9 cellular contexts compared by ENCODE assay signal in genomic region chrX:153494541-153495361, GRCh38. TPM values are rescaled to one million over a fixed set of nuclear protein-coding genes. Genes with fewer than 3 reads are reported as not detected.
DNase-seq lines count a peak whose midpoint lies in the region; ATAC-seq and TF ChIP-seq lines count a peak whose summit lies in the region.
"Had no signal": no experiment of that assay in that cellular context is flagged by ENCODE, and none has a peak within 500 bp of the region (broad histone marks: within the 10 kb centered on the region; RNA-seq: fewer than 3 reads in every experiment).

TSS of gene BGN (plus strand) at chrX:153494980. CDS start at chrX:153504632, 9,652 bp downstream.

- ATAC-seq in GM19324 (IDR thresholded peaks at IDR 0.05; ENCODE audit: low FRiP score, unreplicated experiment), result no peak

- H3K27ac ChIP-seq in SJSA1, result no peak within 1 kb of the TSS
- H3K27ac ChIP-seq in ovary, result no peak within 1 kb of the TSS
- H3K27ac ChIP-seq: HL-60 had no signal

- 36 to 44% (median 39%) methylated on average over 38 to 41 of the region's 41 CpGs for WGBS in ovary, 3 donors

- H3K9me3 ChIP-seq in SJSA1 (replicated peaks) (no peaks in the 10 kb centered on the region), ovary (no peaks in the 10 kb centered on the region)

- H3K27me3 ChIP-seq in SJSA1 (replicated peaks) (no peaks in the 10 kb centered on the region), ovary (no peaks in the 10 kb centered on the region)

- no peaks in the 10 kb centered on the region for H3K4me1 ChIP-seq in SJSA1 (replicated peaks)
- H3K4me1 ChIP-seq in ovary (ENCODE audit: insufficient read depth), result no peaks in the 10 kb centered on the region

- no peak within 1 kb of the TSS for H3K4me3 Mint-ChIP-seq in activated T-helper 1 cell treated with anti-CD3 and anti-CD28 coated beads, Interleukin-12 subunit alpha, Interleukin-12 subunit beta, Interleukin-2, Interleukin-4 antibody, amounts not matched to agents 30 ng/mL and 10 ng/mL and 1 ng/mL, durations not matched to agents 14 hours and 24 hours and 36 hours

- peak; percentile 17 to 45 (median 35) for TF ChIP-seq CTCF in ovary (IDR thresholded peaks at IDR 0.05)

- DNase-seq in GM03348 (ENCODE audit: low spot score), result peak; percentile 75
- DNase-seq in SJSA1 (ENCODE audit: low read depth in 1 of 2, low spot score in 2 of 2), result peak; percentile 23 to 46
- DNase-seq in globus pallidus (ENCODE audit: low spot score), result peak; percentile 37
- DNase-seq in ovary, result peak; percentile 43 to 69 (median 62)
- DNase-seq in activated T-helper 1 cell treated with anti-CD3 and anti-CD28 coated beads, Interleukin-12 subunit alpha, Interleukin-12 subunit beta, Interleukin-2, Interleukin-4 antibody, amounts not matched to agents 30 ng/mL and 10 ng/mL and 1 ng/mL, durations not matched to agents 14 hours and 24 hours and 36 hours (ENCODE audit: low spot score), result no peak
- no peak for DNase-seq in NCI-H2196 (lab: John Stamatoyannopoulos, UW; ENCODE audit: unreplicated experiment)
- no peak for DNase-seq in activated CD4-positive, alpha-beta T cell treated with anti-CD3 and anti-CD28 coated beads for 1 hour

- no peaks in the 10 kb centered on the region for H3K4me1 Mint-ChIP-seq in activated T-helper 1 cell treated with anti-CD3 and anti-CD28 coated beads, Interleukin-12 subunit alpha, Interleukin-12 subunit beta, Interleukin-2, Interleukin-4 antibody, amounts not matched to agents 30 ng/mL and 10 ng/mL and 1 ng/mL, durations not matched to agents 14 hours and 24 hours and 36 hours (ENCODE audit: low read depth)

- H3K36me3 ChIP-seq in SJSA1, result no peaks in the 10 kb centered on the region
- no peaks in the 10 kb centered on the region for H3K36me3 ChIP-seq in ovary

- intact Hi-C loops in ovary (cut with DNase I), result no loop called here
- intact Hi-C loops in activated T-helper 1 cell treated with anti-CD3 and anti-CD28 coated beads, Interleukin-12 subunit alpha, Interleukin-12 subunit beta, Interleukin-2, Interleukin-4 antibody, amounts not matched to agents 30 ng/mL and 10 ng/mL and 1 ng/mL, durations not matched to agents 14 hours and 24 hours and 36 hours (cut with micrococcal nuclease), result no loop called here

- H3K9me3 Mint-ChIP-seq in activated T-helper 1 cell treated with anti-CD3 and anti-CD28 coated beads, Interleukin-12 subunit alpha, Interleukin-12 subunit beta, Interleukin-2, Interleukin-4 antibody, amounts not matched to agents 30 ng/mL and 10 ng/mL and 1 ng/mL, durations not matched to agents 14 hours and 24 hours and 36 hours, result no peaks in the 10 kb centered on the region

- H3K4me3 ChIP-seq in SJSA1, result no peak within 1 kb of the TSS
- H3K4me3 ChIP-seq in ovary, result peak within 1 kb of the TSS; percentile 7

- H3K27me3 Mint-ChIP-seq in activated T-helper 1 cell treated with anti-CD3 and anti-CD28 coated beads, Interleukin-12 subunit alpha, Interleukin-12 subunit beta, Interleukin-2, Interleukin-4 antibody, amounts not matched to agents 30 ng/mL and 10 ng/mL and 1 ng/mL, durations not matched to agents 14 hours and 24 hours and 36 hours (ENCODE audit: insufficient read depth), result no peaks in the 10 kb centered on the region

- no peak for TF ChIP-seq POLR2A in ovary (IDR thresholded peaks at IDR 0.05)

- no peak for TF ChIP-seq EP300 in ovary (IDR thresholded peaks at IDR 0.05)

- no peak within 1 kb of the TSS for H3K27ac Mint-ChIP-seq in activated T-helper 1 cell treated with anti-CD3 and anti-CD28 coated beads, Interleukin-12 subunit alpha, Interleukin-12 subunit beta, Interleukin-2, Interleukin-4 antibody, amounts not matched to agents 30 ng/mL and 10 ng/mL and 1 ng/mL, durations not matched to agents 14 hours and 24 hours and 36 hours

- no peaks in the 10 kb centered on the region for H3K36me3 Mint-ChIP-seq in activated T-helper 1 cell treated with anti-CD3 and anti-CD28 coated beads, Interleukin-12 subunit alpha, Interleukin-12 subunit beta, Interleukin-2, Interleukin-4 antibody, amounts not matched to agents 30 ng/mL and 10 ng/mL and 1 ng/mL, durations not matched to agents 14 hours and 24 hours and 36 hours (ENCODE audit: low read depth)

RNA-seq across cellular contexts. Expression of gene BGN, which starts in this region (rescaled TPM):
- total RNA-seq in SJSA1 (2014; rRNA removed; shearing (Covaris generic)), result 0.08 TPM in 1 of 2 replicates, not detected in the other
- 10 to 100 TPM; 10.0 to 72.3 (median 31.2) TPM for total RNA-seq in ovary
- 10 to 100 TPM; 81.6 to 81.7 TPM for polyA plus RNA-seq in ovary
- not detected in 2 replicates for total RNA-seq in activated T-helper 1 cell treated with anti-CD3 and anti-CD28 coated beads, Interleukin-12 subunit alpha, Interleukin-12 subunit beta, Interleukin-2, Interleukin-4 antibody, amounts not matched to agents 30 ng/mL and 10 ng/mL and 1 ng/mL, durations not matched to agents 14 hours and 24 hours and 36 hours

Comparison
In these comparisons a context has a peak if more than half of its experiments do, and no peak if none do; other contexts are left out.
1. RNA of gene BGN (total RNA-seq): 10.0 to 72.3 TPM in ovary; 0.08 TPM in SJSA1 and not detected in activated T-helper 1 cell treated with anti-CD3 and anti-CD28 coated beads, Interleukin-12 subunit alpha, Interleukin-12 subunit beta, Interleukin-2, Interleukin-4 antibody, amounts not matched to agents 30 ng/mL and 10 ng/mL and 1 ng/mL, durations not matched to agents 14 hours and 24 hours and 36 hours; every median in the first group is over 10 times any median in the second.
2. Peak in DNase-seq in SJSA1; RNA of the gene not detected or under 1 TPM.
3. DNase-seq: peak in GM03348 (single experiment), globus pallidus (single experiment) and ovary (5 of 5); none in activated T-helper 1 cell treated with anti-CD3 and anti-CD28 coated beads, Interleukin-12 subunit alpha, Interleukin-12 subunit beta, Interleukin-2, Interleukin-4 antibody, amounts not matched to agents 30 ng/mL and 10 ng/mL and 1 ng/mL, durations not matched to agents 14 hours and 24 hours and 36 hours (single experiment), NCI-H2196 (single experiment) and activated CD4-positive, alpha-beta T cell treated with anti-CD3 and anti-CD28 coated beads for 1 hour (single experiment).